7 cellular contexts compared by ENCODE assay signal in genomic region chr13:21326155-21327030, GRCh38.
DNase-seq lines count a peak whose midpoint lies in the region; ATAC-seq, FAIRE-seq and TF ChIP-seq lines count a peak whose summit lies in the region.

No MANE protein-coding gene starts in this region.

- intact Hi-C loops in left ventricle myocardium inferior (cut with micrococcal nuclease), result no loop called here
- intact Hi-C loops in pancreas (cut with DNase I), result no loop called here

- 25 to 28% methylated on average over 49 to 52 of the region's 52 CpGs for WGBS in pancreas, 2 donors

- peaks cover 4% of the 10 kb centered on the region for H3K4me1 ChIP-seq in adipocyte (ENCODE audit: control insufficient read depth, insufficient read depth, low read length)
- peaks cover 10% of the 10 kb centered on the region for H3K4me1 ChIP-seq in left ventricle myocardium inferior
- H3K4me1 ChIP-seq in pancreas, result no peaks in the 10 kb centered on the region

- ATAC-seq in HG02852 (IDR thresholded peaks at IDR 0.05; ENCODE audit: unreplicated experiment), result peak; percentile 30
- ATAC-seq in pancreas, result peak; percentile 74 to 94 (median 86)
- no peak for ATAC-seq in HG03108 (IDR thresholded peaks at IDR 0.05; ENCODE audit: unreplicated experiment)
- ATAC-seq in HG03521 (IDR thresholded peaks at IDR 0.05; ENCODE audit: unreplicated experiment), result no peak

- H3K9me3 ChIP-seq in adipocyte (ENCODE audit: control insufficient read depth, low read length), result no peaks in the 10 kb centered on the region
- H3K9me3 ChIP-seq in left ventricle myocardium inferior (replicated peaks), result no peaks in the 10 kb centered on the region
- H3K9me3 ChIP-seq in pancreas, result no peaks in the 10 kb centered on the region

- no peaks in the 10 kb centered on the region for H3K36me3 ChIP-seq in adipocyte (ENCODE audit: control insufficient read depth, insufficient read depth, low read length, severe bottlenecking)
- no peaks in the 10 kb centered on the region for H3K36me3 ChIP-seq in left ventricle myocardium inferior
- no peaks in the 10 kb centered on the region for H3K36me3 ChIP-seq in pancreas

- DNase-seq in adipocyte (ENCODE audit: low read depth) (peak; percentile 88), left ventricle myocardium inferior (no peak), pancreas (peak in 2 of 6 donors; percentile 25 to 65), NCI-H146 (lab: John Stamatoyannopoulos, UW) (no peak)

- no peak for TF ChIP-seq CTCF in left ventricle myocardium inferior (IDR thresholded peaks at IDR 0.05; ENCODE audit: borderline replicate concordance)
- no peak for TF ChIP-seq CTCF in pancreas (IDR thresholded peaks at IDR 0.05)

- H3K4me3 ChIP-seq in adipocyte (ENCODE audit: low read length) (peak overlapping the region; percentile 88), left ventricle myocardium inferior (peak overlapping the region; percentile 67), pancreas (peak overlapping the region in 3 of 4 donors; percentile 22 to 50 (median 40))

- no peak for FAIRE-seq in pancreas (lab: Jason Lieb, UNC)

- H3K9ac ChIP-seq in adipocyte (ENCODE audit: low read length), result peak overlapping the region; percentile 76

- H3K27ac ChIP-seq in left ventricle myocardium inferior (replicated peaks) (no peak overlapping the region), pancreas (no peak overlapping the region)

- H3K27me3 ChIP-seq in adipocyte (replicated peaks; ENCODE audit: control insufficient read depth, insufficient read depth, low read length) (no peaks in the 10 kb centered on the region), left ventricle myocardium inferior (ENCODE audit: low read depth) (no peaks in the 10 kb centered on the region), pancreas (no peaks in the 10 kb centered on the region)

Comparison
In these comparisons a context has a peak if more than half of its experiments do, and no peak if none do; other contexts are left out.
1. ATAC-seq: peak in HG02852 (single experiment) and pancreas (4 of 4); none in HG03108 (single experiment) and HG03521 (single experiment).
2. Peak in every context shown above with its lines, with median percentiles within 50 percentile points of each other: H3K4me3 ChIP-seq.